ENCODE assay signal across 10 cellular contexts in the genomic region with DNA sequence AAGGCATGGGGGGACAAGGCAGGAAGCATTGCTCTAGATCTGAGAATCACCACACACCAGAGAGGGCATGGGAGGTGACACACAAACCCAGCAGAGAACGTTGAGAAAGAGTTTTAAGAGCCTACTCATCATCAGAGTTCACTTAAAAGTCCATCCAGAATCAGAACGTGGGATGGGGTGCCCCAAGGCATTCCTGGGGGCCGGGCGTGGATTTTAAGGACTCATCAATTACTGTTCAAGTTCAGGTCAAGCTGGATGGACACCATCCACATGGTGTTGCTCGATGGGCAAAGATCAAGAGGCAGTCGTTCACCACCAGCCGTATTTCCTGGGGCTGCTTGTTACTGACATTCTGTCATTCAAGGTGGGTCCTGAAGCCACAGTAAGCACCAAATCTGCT.
"Had no signal": no experiment of that assay in that cellular context is flagged by ENCODE, and none has a peak within 500 bp of the region (broad histone marks: within the 10 kb centered on the region; RNA-seq: fewer than 3 reads in every experiment).

No MANE protein-coding gene starts in this region.

- DNase-seq: activated CD4-positive, alpha-beta T cell treated with anti-CD3 and anti-CD28 coated beads for 1 hour; activated CD4-positive, alpha-beta T cell treated with anti-CD3 and anti-CD28 coated beads, Interleukin-2, amount 50 U/mL, for 48 hours; activated naive CD4-positive, alpha-beta T cell; activated naive CD8-positive, alpha-beta T cell treated with anti-CD3 and anti-CD28 coated beads, Interleukin-2, amount 50 U/mL, for 24 hours; heart left ventricle; mesendoderm; retina had no signal

- H3K9me3 Mint-ChIP-seq: activated naive CD8-positive, alpha-beta T cell treated with anti-CD3 and anti-CD28 coated beads, Interleukin-2, amount 50 U/mL, for 24 hours; stimulated activated effector memory CD8-positive, alpha-beta T cell treated with anti-CD3 and anti-CD28 coated beads, Interleukin-12 subunit alpha, Interleukin-12 subunit beta, amount 100 ng/mL, for 72 hours; T-helper 2 cell treated with Interferon-gamma antibody and Interleukin-4, amounts not matched to agents 5 μg/mL and 100 μg/mL, for 36 hours; type B pancreatic cell had no signal

- ATAC-seq: activated naive CD8-positive, alpha-beta T cell treated with anti-CD3 and anti-CD28 coated beads, Interleukin-2, amount 50 U/mL, for 24 hours; heart left ventricle; stimulated activated effector memory CD8-positive, alpha-beta T cell treated with anti-CD3 and anti-CD28 coated beads, Interleukin-12 subunit alpha, Interleukin-12 subunit beta, amount 100 ng/mL, for 72 hours had no signal

- H3K4me3 Mint-ChIP-seq: activated naive CD8-positive, alpha-beta T cell treated with anti-CD3 and anti-CD28 coated beads, Interleukin-2, amount 50 U/mL, for 24 hours; stimulated activated effector memory CD8-positive, alpha-beta T cell treated with anti-CD3 and anti-CD28 coated beads, Interleukin-12 subunit alpha, Interleukin-12 subunit beta, amount 100 ng/mL, for 72 hours; T-helper 2 cell treated with Interferon-gamma antibody and Interleukin-4, amounts not matched to agents 5 μg/mL and 100 μg/mL, for 36 hours; type B pancreatic cell had no signal

- H3K27ac Mint-ChIP-seq: activated naive CD8-positive, alpha-beta T cell treated with anti-CD3 and anti-CD28 coated beads, Interleukin-2, amount 50 U/mL, for 24 hours; stimulated activated effector memory CD8-positive, alpha-beta T cell treated with anti-CD3 and anti-CD28 coated beads, Interleukin-12 subunit alpha, Interleukin-12 subunit beta, amount 100 ng/mL, for 72 hours; T-helper 2 cell treated with Interferon-gamma antibody and Interleukin-4, amounts not matched to agents 5 μg/mL and 100 μg/mL, for 36 hours; type B pancreatic cell had no signal

- H3K27me3 Mint-ChIP-seq: type B pancreatic cell had no signal

- H3K36me3 Mint-ChIP-seq: stimulated activated effector memory CD8-positive, alpha-beta T cell treated with anti-CD3 and anti-CD28 coated beads, Interleukin-12 subunit alpha, Interleukin-12 subunit beta, amount 100 ng/mL, for 72 hours had no signal
